Comparison of ENCODE assay signal across 19 cellular contexts in the genomic region with DNA sequence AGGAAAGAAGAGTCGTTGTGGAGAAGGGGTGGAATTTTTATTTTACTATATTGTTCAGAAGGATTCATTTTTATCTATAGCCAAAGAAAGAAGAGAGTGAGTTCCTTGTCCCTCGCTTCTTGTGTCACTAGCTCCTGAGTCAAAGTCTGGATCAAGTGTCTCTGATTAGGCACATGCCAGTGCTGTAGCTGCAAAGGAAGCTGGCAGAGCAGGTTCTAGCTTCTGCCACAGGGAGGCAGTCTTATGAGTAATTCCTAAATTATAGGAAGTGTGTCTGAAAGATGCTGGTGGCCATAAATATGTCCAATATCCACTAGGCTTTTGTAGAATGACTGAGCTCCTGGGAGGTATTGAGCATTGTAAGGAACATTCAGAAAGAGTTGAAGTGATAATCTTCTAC.
DNase-seq lines count a peak whose midpoint lies in the region; ATAC-seq and TF ChIP-seq lines count a peak whose summit lies in the region.
"Had no signal": no experiment of that assay in that cellular context is flagged by ENCODE, and none has a peak within 500 bp of the region (broad histone marks: within the 10 kb centered on the region; RNA-seq: fewer than 3 reads in every experiment).

No MANE protein-coding gene starts in this region.

- no peak overlapping the region for H3K9ac ChIP-seq in OCI-LY3 (ENCODE audit: low read length)

- H3K4me2 ChIP-seq in OCI-LY3 (ENCODE audit: low read length) = no peak overlapping the region
- H3K4me2 ChIP-seq: A549 had no signal

- H3K4me3 Mint-ChIP-seq in MCF 10A (ENCODE audit: unreplicated experiment) = no peak overlapping the region
- H3K4me3 Mint-ChIP-seq: activated CD4-positive, alpha-beta T cell treated with anti-CD3 and anti-CD28 coated beads, Interleukin-2, amount 10 ng/mL, durations not matched to agents 7 days and 5 days; B cell had no signal

- ATAC-seq in HG02870 (IDR thresholded peaks at IDR 0.05; ENCODE audit: unreplicated experiment) = no peak
- ATAC-seq: A549, left colon, psoas muscle, upper lobe of right lung had no signal

- no peaks in the 10 kb centered on the region for H3K36me3 ChIP-seq in breast epithelium
- peaks cover 78% of the 10 kb centered on the region for H3K36me3 ChIP-seq in OCI-LY3 (replicated peaks; ENCODE audit: low read depth, low read length)
- no peaks in the 10 kb centered on the region for H3K36me3 ChIP-seq in adrenal gland (replicated peaks in 1 of 2)
- H3K36me3 ChIP-seq in suprapubic skin = no peaks in the 10 kb centered on the region
- H3K36me3 ChIP-seq: upper lobe of right lung had no signal

- no peak overlapping the region for H3K4me3 ChIP-seq in breast epithelium
- H3K4me3 ChIP-seq in OCI-LY3 (ENCODE audit: low read length) = no peak overlapping the region
- H3K4me3 ChIP-seq in choroid plexus epithelial cell (ENCODE audit: low read depth, low read length) = no peak overlapping the region
- no peak overlapping the region for H3K4me3 ChIP-seq in adrenal gland
- H3K4me3 ChIP-seq in suprapubic skin = no peak overlapping the region
- H3K4me3 ChIP-seq: A549, psoas muscle, upper lobe of right lung had no signal

- TF ChIP-seq CTCF in MCF 10A (IDR thresholded peaks at IDR 0.05; ENCODE audit: unreplicated experiment) (peak; percentile 15), breast epithelium (IDR thresholded peaks at IDR 0.05) (no peak), OCI-LY3 (IDR thresholded peaks at IDR 0.05; ENCODE audit: low read depth, low read length) (peak; percentile 25), choroid plexus epithelial cell (conservative IDR thresholded peaks at IDR 0.05; ENCODE audit: low read depth, low read length) (peak; percentile 31), adrenal gland (IDR thresholded peaks at IDR 0.05) (no peak), suprapubic skin (IDR thresholded peaks at IDR 0.05) (no peak)

- H2AFZ ChIP-seq in OCI-LY3 (ENCODE audit: low read depth, low read length) = no peak overlapping the region

- H3K27me3 Mint-ChIP-seq in MCF 10A (ENCODE audit: insufficient read depth, unreplicated experiment) = no peaks in the 10 kb centered on the region
- H3K27me3 Mint-ChIP-seq: activated CD4-positive, alpha-beta T cell treated with anti-CD3 and anti-CD28 coated beads, Interleukin-2, amount 10 ng/mL, durations not matched to agents 7 days and 5 days; B cell had no signal

- intact Hi-C loops in MCF 10A (cut with micrococcal nuclease) = no loop called here
- intact Hi-C loops in breast epithelium (cut with DNase I; ENCODE audit: low total_unique reads) = no loop called here
- intact Hi-C loops in adrenal gland (cut with DNase I) = no loop called here

- H3K27ac ChIP-seq in breast epithelium = no peak overlapping the region
- no peak overlapping the region for H3K27ac ChIP-seq in OCI-LY3 (ENCODE audit: low read length)
- no peak overlapping the region for H3K27ac ChIP-seq in adrenal gland
- H3K27ac ChIP-seq in suprapubic skin = no peak overlapping the region
- H3K27ac ChIP-seq: A549, psoas muscle, upper lobe of right lung had no signal

- no peaks in the 10 kb centered on the region for H3K4me1 ChIP-seq in breast epithelium
- peaks cover 16% of the 10 kb centered on the region for H3K4me1 ChIP-seq in OCI-LY3 (ENCODE audit: low read length)
- H3K4me1 ChIP-seq in adrenal gland (replicated peaks in 1 of 2) = peaks cover 14 to 19% of the 10 kb centered on the region in 2 donors
- H3K4me1 ChIP-seq in suprapubic skin = no peaks in the 10 kb centered on the region
- H3K4me1 ChIP-seq: A549, psoas muscle, upper lobe of right lung had no signal

- no TSS peak for BruUV-seq in MCF 10A (replicated peaks; lab: Mats Ljungman, UMichigan)

- CTCF ChIA-PET in MCF 10A (lab: Yijun Ruan, JAX) = interaction anchor here (0.6 to 2.1 kb wide), 10 partner anchors 19 to 1109 kb away, joined by 3 to 8 read pairs (median 3); partner anchors contain the start of gene INSYN2B

- no peak for DNase-seq in MCF 10A (ENCODE audit: unreplicated experiment)
- no peak for DNase-seq in breast epithelium (ENCODE audit: low spot score in 2 of 2)
- DNase-seq in choroid plexus epithelial cell (ENCODE audit: low read depth) = no peak
- no peak for DNase-seq in NCI-H187 treated with DMSO at 0.1 percent for 48 hours (lab: John Stamatoyannopoulos, UW)
- DNase-seq in adrenal gland = no peak
- DNase-seq in suprapubic skin (ENCODE audit: low spot score in 2 of 2) = no peak
- DNase-seq: activated CD4-positive, alpha-beta T cell treated with anti-CD3 and anti-CD28 coated beads, Interleukin-2, amount 10 ng/mL, durations not matched to agents 7 days and 5 days; activated naive CD4-positive, alpha-beta T cell treated with anti-CD3 and anti-CD28 coated beads, Interleukin-2, amount 50 U/mL, for 16 hours; foreskin melanocyte; left colon; mesenchymal stem cell; NCI-H146; NCI-H524; psoas muscle; upper lobe of right lung had no signal

- H3K27ac Mint-ChIP-seq in MCF 10A (ENCODE audit: low read depth, unreplicated experiment) = no peak overlapping the region
- H3K27ac Mint-ChIP-seq: activated CD4-positive, alpha-beta T cell treated with anti-CD3 and anti-CD28 coated beads, Interleukin-2, amount 10 ng/mL, durations not matched to agents 7 days and 5 days; B cell had no signal

- peaks cover 13% of the 10 kb centered on the region for H3K9me3 Mint-ChIP-seq in MCF 10A (ENCODE audit: unreplicated experiment)
- H3K9me3 Mint-ChIP-seq: activated CD4-positive, alpha-beta T cell treated with anti-CD3 and anti-CD28 coated beads, Interleukin-2, amount 10 ng/mL, durations not matched to agents 7 days and 5 days had no signal

- H3K4me1 Mint-ChIP-seq in MCF 10A (ENCODE audit: insufficient read depth, unreplicated experiment) = peaks cover 19% of the 10 kb centered on the region
- H3K4me1 Mint-ChIP-seq: activated CD4-positive, alpha-beta T cell treated with anti-CD3 and anti-CD28 coated beads, Interleukin-2, amount 10 ng/mL, durations not matched to agents 7 days and 5 days; B cell had no signal

- H4K20me1 ChIP-seq in OCI-LY3 (ENCODE audit: insufficient read depth, low read length) = peaks cover 37% of the 10 kb centered on the region

- H3K27me3 ChIP-seq in breast epithelium (no peaks in the 10 kb centered on the region), OCI-LY3 (ENCODE audit: low read depth, low read length) (no peaks in the 10 kb centered on the region), adrenal gland (no peaks in the 10 kb centered on the region), suprapubic skin (no peaks in the 10 kb centered on the region)
- H3K27me3 ChIP-seq: upper lobe of right lung had no signal

- WGBS in adrenal gland, 4 donors = 93 to 97% (median 94%) methylated on average over 2 of the region's 2 CpGs
- WGBS in suprapubic skin = 91% methylated on average over 2 of the region's 2 CpGs

- no peaks in the 10 kb centered on the region for H3K36me3 Mint-ChIP-seq in MCF 10A (ENCODE audit: insufficient read depth, unreplicated experiment)

- TF ChIP-seq POLR2A in breast epithelium (IDR thresholded peaks at IDR 0.05) = no peak
- TF ChIP-seq POLR2A in adrenal gland (IDR thresholded peaks at IDR 0.05) = no peak
- no peak for TF ChIP-seq POLR2A in suprapubic skin (IDR thresholded peaks at IDR 0.05)

- TF ChIP-seq EP300 in suprapubic skin (IDR thresholded peaks at IDR 0.05) = no peak

- POLR2A ChIA-PET in MCF 10A (lab: Yijun Ruan, JAX) = interaction anchor here (1.0 kb wide), 1 partner anchor 77 kb away, joined by 4 read pairs; no protein-coding TSS in a partner anchor

- peaks cover 2% of the 10 kb centered on the region; the same call in 1 of the 2 replicates for H3K79me2 ChIP-seq in OCI-LY3 (ENCODE audit: low read length)

- no peaks in the 10 kb centered on the region for H3K9me3 ChIP-seq in breast epithelium
- H3K9me3 ChIP-seq in OCI-LY3 (ENCODE audit: insufficient read depth, low read length) = no peaks in the 10 kb centered on the region
- no peaks in the 10 kb centered on the region for H3K9me3 ChIP-seq in adrenal gland (replicated peaks in 1 of 3)
- H3K9me3 ChIP-seq in suprapubic skin = no peaks in the 10 kb centered on the region
- H3K9me3 ChIP-seq: psoas muscle, upper lobe of right lung had no signal

Comparison
In these comparisons a context has a peak if more than half of its experiments do, and no peak if none do; other contexts are left out.
1. CTCF ChIP-seq: peak in MCF 10A (single experiment), OCI-LY3 (single experiment) and choroid plexus epithelial cell (single experiment); none in breast epithelium (0 of 3), adrenal gland (0 of 6) and suprapubic skin (0 of 2).